In genomic region chr6:138988469-138988834, GRCh38 we compare ENCODE assay signal across 8 cellular contexts. TPM values are rescaled to one million over a fixed set of nuclear protein-coding genes. Genes with fewer than 3 reads are reported as not detected.
DNase-seq lines count a peak whose midpoint lies in the region; ATAC-seq and TF ChIP-seq lines count a peak whose summit lies in the region.

No MANE protein-coding gene starts in this region.

- DNase-seq in BE2C (no peak), left lung (no peak), transverse colon (no peak), GM13977 (ENCODE audit: low spot score) (no peak)
- peak; percentile 7 for DNase-seq in activated gamma-delta T cell treated with anti-CD3 and anti-CD28 coated beads, Interleukin-2, amount 50 U/mL, for 16 hours (ENCODE audit: low read depth)
- no peak for DNase-seq in stimulated activated CD4-positive, alpha-beta T cell treated with anti-CD3 and anti-CD28 coated beads, Interleukin-15, amount 100 ng/mL, for 24 hours

- no peaks in the 10 kb centered on the region for H3K36me3 ChIP-seq in BE2C
- no peaks in the 10 kb centered on the region for H3K36me3 ChIP-seq in left lung
- H3K36me3 ChIP-seq in transverse colon, result no peaks in the 10 kb centered on the region

- H3K9me3 ChIP-seq in BE2C (no peaks in the 10 kb centered on the region), left lung (no peaks in the 10 kb centered on the region), transverse colon (no peaks in the 10 kb centered on the region)

- H3K27me3 ChIP-seq in BE2C (no peaks in the 10 kb centered on the region), left lung (no peaks in the 10 kb centered on the region), transverse colon (no peaks in the 10 kb centered on the region)

- TF ChIP-seq EP300 in transverse colon (IDR thresholded peaks at IDR 0.05; ENCODE audit: low read depth), result no peak

- WGBS in transverse colon (ENCODE audit: low coverage in 1 of 2), 2 donors, result 6 to 10% methylated on average over 2 to 11 of the region's 11 CpGs

- H3K4me1 ChIP-seq in BE2C (peaks cover 2% of the 10 kb centered on the region; the same call in 1 of the 2 replicates), left lung (peaks cover 10 to 39% of the 10 kb centered on the region in 2 donors), transverse colon (peaks cover 7 to 41% (median 23%) of the 10 kb centered on the region in 4 donors)

- ATAC-seq in GM19043 (IDR thresholded peaks at IDR 0.05; ENCODE audit: low read depth, unreplicated experiment), result peak; percentile 11
- peak; percentile 7 for ATAC-seq in HG03460 (IDR thresholded peaks at IDR 0.05; ENCODE audit: unreplicated experiment)
- peak; percentile 2 for ATAC-seq in left lung

- no peak for TF ChIP-seq CTCF in BE2C (IDR thresholded peaks at IDR 0.05; ENCODE audit: low read depth, low read length)
- TF ChIP-seq CTCF in left lung (IDR thresholded peaks at IDR 0.05), result peak in 1 of 2 donors; percentile 58
- peak in 3 of 5 experiments; percentile 24 to 29 (median 25) for TF ChIP-seq CTCF in transverse colon (IDR thresholded peaks at IDR 0.05)
- TF ChIP-seq CTCF in GM13977 (IDR thresholded peaks at IDR 0.05; ENCODE audit: extremely low read depth, insufficient read depth, missing control alignments), result no peak

- H3K4me3 ChIP-seq in BE2C (ENCODE audit: low read depth, low read length), result peak overlapping the region; percentile 84
- H3K4me3 ChIP-seq in left lung, result peak overlapping the region; percentile 76 to 96
- H3K4me3 ChIP-seq in transverse colon, result peak overlapping the region; percentile 79 to 94 (median 86)

- TF ChIP-seq POLR2A in transverse colon (IDR thresholded peaks at IDR 0.05), result no peak

- intact Hi-C loops in left lung (cut with DNase I), result loop anchor here in 1 of 2 donors (5.0 kb wide), 1 partner anchor 166 kb away; no protein-coding TSS in a partner anchor
- intact Hi-C loops in transverse colon (cut with DNase I; ENCODE audit: low total_unique reads), result loop anchor here (5.0 kb wide), 1 partner anchor 171 kb away; no protein-coding TSS in a partner anchor

- peak overlapping the region; percentile 88 to 93 for H3K27ac ChIP-seq in left lung
- H3K27ac ChIP-seq in transverse colon, result peak overlapping the region; percentile 89 to 97 (median 90)

- in situ Hi-C loops in transverse colon (cut with MboI; ENCODE audit: low pct_ligation_motif_present in 1 of 4, low pct_unique_long_range_greater_than_20kb in 1 of 4, low sequenced_read_pairs in 3 of 4) (loop anchor here in 2 of 4 donors (5.0 to 10.0 kb wide), 2 partner anchors 171 to 174 kb away; no protein-coding TSS in a partner anchor), GM13977 (cut with MboI; ENCODE audit: low pct_unique_long_range_greater_than_20kb, low sequenced_read_pairs, unreplicated experiment) (loop anchor here (5.0 kb wide), 1 partner anchor 171 kb away; no protein-coding TSS in a partner anchor)

RNA-seq across cellular contexts. Expression of gene REPS1, which starts 0.4 kb away (rescaled TPM):
- 35.5 TPM for polyA plus RNA-seq in BE2C (2012; ENCODE audit: insufficient read depth, insufficient read length, low read depth)
- 10 to 100 TPM; 29.3 to 31.8 TPM for total RNA-seq in left lung
- total RNA-seq in transverse colon, result 10 to 100 TPM; 33.5 to 74.4 (median 48.6) TPM

RNA-seq across cellular contexts. Expression of gene ABRACL, which starts 40.1 kb away (rescaled TPM):
- 0.69 TPM for polyA plus RNA-seq in BE2C (2012; ENCODE audit: insufficient read depth, insufficient read length, low read depth)
- total RNA-seq in left lung (10 to 100 TPM; 39.1 to 40.2 TPM), transverse colon (10 to 100 TPM in 3 of 4 donors, not detected in 1; 26.2 to 73.5 (median 60.2) TPM)

Comparison
In these comparisons a context has a peak if more than half of its experiments do, and no peak if none do; other contexts are left out.
1. CTCF ChIP-seq: peak in transverse colon (3 of 5); none in BE2C (single experiment) and GM13977 (single experiment).
2. Peak in every context shown above with its lines, with median percentiles within 50 percentile points of each other: H3K4me3 ChIP-seq and ATAC-seq.